18 cellular contexts compared by ENCODE assay signal in the genomic region with DNA sequence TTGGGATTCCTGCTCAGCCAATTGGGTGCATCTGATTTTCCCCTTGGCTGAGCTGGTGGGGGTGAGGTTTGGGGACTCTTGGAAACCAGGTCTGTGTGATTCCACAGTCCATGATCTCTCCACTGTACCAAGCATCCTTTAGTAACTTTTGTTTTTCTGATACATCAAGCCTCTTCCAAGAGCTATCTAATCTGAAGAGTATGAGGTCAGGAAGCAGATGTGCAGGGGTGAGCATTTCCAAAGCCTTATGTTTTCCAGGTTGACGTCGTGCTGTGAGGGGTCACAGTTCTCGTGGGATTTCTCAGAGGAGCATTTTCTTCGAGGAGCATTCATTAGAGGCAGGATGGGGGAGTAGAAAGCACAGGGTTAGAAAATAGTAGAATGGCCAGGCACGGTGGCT.
DNase-seq lines count a peak whose midpoint lies in the region; ATAC-seq and TF ChIP-seq lines count a peak whose summit lies in the region.
"Had no signal": no experiment of that assay in that cellular context is flagged by ENCODE, and none has a peak within 500 bp of the region (broad histone marks: within the 10 kb centered on the region; RNA-seq: fewer than 3 reads in every experiment).

No MANE protein-coding gene starts in this region.

- H3K27me3 ChIP-seq in left ventricle myocardium inferior (ENCODE audit: low read depth): no peaks in the 10 kb centered on the region
- H3K27me3 ChIP-seq: Peyer's patch had no signal

- H3K27ac ChIP-seq in left ventricle myocardium inferior (replicated peaks): peak overlapping the region; percentile 5
- H3K27ac ChIP-seq: KMS-11, Peyer's patch had no signal

- H3K4me1 ChIP-seq in left ventricle myocardium inferior: peaks cover 19% of the 10 kb centered on the region

- no peaks in the 10 kb centered on the region for H3K9me3 ChIP-seq in left ventricle myocardium inferior (replicated peaks)
- H3K9me3 ChIP-seq: Peyer's patch had no signal

- no peak for ATAC-seq in left cardiac atrium
- no peak for ATAC-seq in GM21390 (IDR thresholded peaks at IDR 0.05; ENCODE audit: unreplicated experiment)
- no peak for ATAC-seq in HG03571 (IDR thresholded peaks at IDR 0.05; ENCODE audit: unreplicated experiment)
- no peak for ATAC-seq in HG02678 (IDR thresholded peaks at IDR 0.05; ENCODE audit: unreplicated experiment)

- no peaks in the 10 kb centered on the region for H3K36me3 ChIP-seq in left ventricle myocardium inferior
- H3K36me3 ChIP-seq: Peyer's patch had no signal

- no peak for TF ChIP-seq CTCF in left ventricle myocardium inferior (IDR thresholded peaks at IDR 0.05; ENCODE audit: borderline replicate concordance)

- H3K4me3 ChIP-seq in left ventricle myocardium inferior: no peak overlapping the region
- H3K4me3 ChIP-seq: Peyer's patch had no signal

- no peak for DNase-seq in left ventricle myocardium inferior
- no peak for DNase-seq in left cardiac atrium
- peak; percentile 4 for DNase-seq in fibroblast of gingiva (ENCODE audit: low read depth)
- peak; percentile 15 for DNase-seq in kidney tubule cell (ENCODE audit: low spot score)
- DNase-seq: C1 segment of cervical spinal cord; CD8-positive, alpha-beta memory T cell; DMS79; HFFc6; NCI-H1436; NCI-H1930; NCI-H446 treated with DMSO at 0.1 percent for 48 hours; NCI-H69; NK-92 treated with Interleukin-12 subunit alpha and Interleukin-12 subunit beta, amount 100 ng/mL, for 24 hours; Peyer's patch had no signal

- intact Hi-C loops in left ventricle myocardium inferior (cut with micrococcal nuclease): loop anchor here (5.0 kb wide), 1 partner anchor 458 kb away; no protein-coding TSS in a partner anchor
- intact Hi-C loops in left cardiac atrium (cut with DNase I): no loop called here

Comparison
In these comparisons a context has a peak if more than half of its experiments do, and no peak if none do; other contexts are left out.
1. DNase-seq: peak in fibroblast of gingiva (single experiment) and kidney tubule cell (single experiment); none in left ventricle myocardium inferior (single experiment) and left cardiac atrium (single experiment).